In the genomic region with DNA sequence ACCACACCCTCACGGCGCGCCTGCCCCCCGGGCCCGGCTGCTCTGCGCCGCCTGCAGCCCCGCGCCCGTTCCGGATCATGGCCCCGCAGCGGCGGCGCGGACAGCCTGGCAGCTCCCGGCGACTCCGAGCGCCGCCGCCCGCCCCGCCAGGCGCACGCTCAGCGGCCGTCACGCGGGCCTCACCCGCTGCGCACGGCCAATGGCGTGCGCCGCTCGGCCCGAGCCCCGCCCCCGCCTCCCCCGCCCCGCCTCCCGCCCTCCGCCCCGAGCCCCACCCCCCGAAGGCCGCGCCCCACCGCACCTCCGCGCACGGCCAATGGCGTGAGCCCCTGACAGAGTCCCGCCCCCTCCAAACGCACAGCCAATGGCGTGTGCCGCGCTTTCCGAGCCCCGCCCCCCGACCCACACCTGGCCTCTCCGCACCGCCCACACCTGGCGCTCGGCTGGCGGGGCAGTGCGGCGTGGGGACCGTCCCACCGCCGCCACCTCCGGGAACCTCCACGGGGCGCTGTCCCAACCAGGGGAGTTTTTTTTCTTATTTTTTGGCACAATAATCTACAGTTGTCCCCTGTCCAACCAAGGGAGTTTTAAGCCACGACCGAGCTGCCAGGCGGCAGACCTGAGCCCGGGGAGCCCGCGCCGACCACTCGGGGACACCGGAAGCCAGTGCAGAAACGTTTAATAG, we compare ENCODE assay signal across 8 cellular contexts. TPM values are rescaled to one million over a fixed set of nuclear protein-coding genes. Genes with fewer than 3 reads are reported as not detected.
A peak's percentile ranks its signal among the peaks of the same experiment; 100 is the strongest.
DNase-seq lines count a peak whose midpoint lies in the region; TF ChIP-seq lines count a peak whose summit lies in the region.

Gene PCYT2 (minus strand): TSS at position 123 of the 685 bp plus-strand sequence. CDS start 44 bp downstream, at position 79.

- H3K4me3 ChIP-seq in MG63: peak within 1 kb of the TSS; percentile 64
- peak within 1 kb of the TSS; percentile 88 for H3K4me3 ChIP-seq in neural cell (ENCODE audit: low read length)
- H3K4me3 ChIP-seq in stomach: peak within 1 kb of the TSS; percentile 67 to 82 (median 76)

- no peaks in the 10 kb centered on the region for H3K9me2 ChIP-seq in neural cell (ENCODE audit: insufficient read depth, low read length)

- H3K27ac ChIP-seq in neural cell (ENCODE audit: low read length): no peak within 1 kb of the TSS
- peak within 1 kb of the TSS; percentile 78 to 91 (median 85) for H3K27ac ChIP-seq in stomach

- H3K36me3 ChIP-seq in MG63 (peaks cover 40% of the 10 kb centered on the region), neural cell (ENCODE audit: insufficient read depth, low read length) (no peaks in the 10 kb centered on the region), stomach (peaks cover 55 to 75% (median 71%) of the 10 kb centered on the region in 4 donors)

- DNase-seq in DMS79 treated with DMSO at 0.1 percent for 48 hours (lab: John Stamatoyannopoulos, UW): peak; percentile 19
- DNase-seq in GOT3 (lab: John Stamatoyannopoulos, UW): peak; percentile 43
- peak; percentile 86 for DNase-seq in MG63
- DNase-seq in SHP77 (lab: John Stamatoyannopoulos, UW): peak; percentile 83 to 92
- DNase-seq in activated effector memory CD4-positive, alpha-beta T cell treated with anti-CD3 and anti-CD28 coated beads, Interleukin-2, amount 50 U/mL, for 16 hours: peak; percentile 97
- peak; percentile 59 for DNase-seq in fibroblast of the conjunctiva (ENCODE audit: low read depth)
- DNase-seq in stomach: peak; percentile 96

- no peaks in the 10 kb centered on the region for H3K79me2 ChIP-seq in neural cell (replicated peaks; ENCODE audit: insufficient read depth, low read length)

- H3K27me3 ChIP-seq in MG63 (no peaks in the 10 kb centered on the region), neural cell (ENCODE audit: insufficient read depth, low read depth, low read length) (no peaks in the 10 kb centered on the region), stomach (no peaks in the 10 kb centered on the region)

- WGBS in stomach, 5 donors: 2 to 7% (median 3%) methylated on average over 20 to 84 of the region's 84 CpGs

- H3K9ac ChIP-seq in neural cell (ENCODE audit: low read length): peak within 1 kb of the TSS; percentile 69

- no peaks in the 10 kb centered on the region for H4K20me1 ChIP-seq in neural cell (ENCODE audit: insufficient read depth)

- no peak for TF ChIP-seq POLR2A in stomach (IDR thresholded peaks at IDR 0.05)

- H3K4me1 ChIP-seq in stomach: peaks cover 13 to 57% (median 44%) of the 10 kb centered on the region in 4 donors

- H3F3A ChIP-seq in neural cell (ENCODE audit: insufficient read depth, low read length, poor library complexity, severe bottlenecking): no peaks in the 10 kb centered on the region

- H3K9me3 ChIP-seq in MG63 (no peaks in the 10 kb centered on the region; the same call in 1 of the 2 replicates), neural cell (ENCODE audit: low read length) (no peaks in the 10 kb centered on the region), stomach (no peaks in the 10 kb centered on the region)

- intact Hi-C loops in stomach (cut with DNase I; ENCODE audit: low total_unique reads): no loop called here

- H2AFZ ChIP-seq in neural cell (ENCODE audit: low read depth, low read length): no peak within 1 kb of the TSS

- TF ChIP-seq CTCF in neural cell (IDR thresholded peaks at IDR 0.05; ENCODE audit: poor library complexity, severe bottlenecking): no peak
- peak in 1 of 7 experiments; percentile 30 for TF ChIP-seq CTCF in stomach (IDR thresholded peaks at IDR 0.05)

- peak; percentile 2 for TF ChIP-seq RAD21 in neural cell (conservative IDR thresholded peaks at IDR 0.05)

- peak within 1 kb of the TSS; percentile 91 for H3K4me2 ChIP-seq in neural cell (ENCODE audit: low read length)

- no peak for TF ChIP-seq EP300 in neural cell (conservative IDR thresholded peaks at IDR 0.05; ENCODE audit: poor library complexity, severe bottlenecking)
- TF ChIP-seq EP300 in stomach (IDR thresholded peaks at IDR 0.05): no peak

TF ChIP-seq in neural cell, 6 proteins besides CTCF, POLR2A, EP300 and RAD21:
- TF ChIP-seq MXI1 (conservative IDR thresholded peaks at IDR 0.05; ENCODE audit: poor library complexity, severe bottlenecking): no peak
- no peak for TF ChIP-seq REST (IDR thresholded peaks at IDR 0.05; ENCODE audit: borderline replicate concordance)
- no peak for TF ChIP-seq TAF1 (IDR thresholded peaks at IDR 0.05; ENCODE audit: low read depth)
- no peak for TF ChIP-seq SMC3 (conservative IDR thresholded peaks at IDR 0.05; ENCODE audit: poor library complexity)
- no peak for TF ChIP-seq EZH2 (IDR thresholded peaks at IDR 0.05; ENCODE audit: borderline replicate concordance, insufficient read depth, low read length, poor library complexity, severe bottlenecking)
- TF ChIP-seq POLR2AphosphoS5 (IDR thresholded peaks at IDR 0.05): no peak

RNA-seq across cellular contexts. Expression of gene PCYT2, which starts in this region (rescaled TPM):
- 24.6 and 47.0 TPM in 2 replicates for total RNA-seq in MG63 (2014; rRNA removed; shearing (Covaris generic); ENCODE audit: low replicate concordance)
- 28.9 and 35.3 TPM in 2 replicates for polyA plus RNA-seq in neural cell
- 22.8 and 28.7 TPM in 2 replicates for polyA minus RNA-seq in neural cell
- 100 to 1,000 TPM in 2 of 5 donors, 10 to 100 TPM in 3; 17.5 to 119 (median 27.2) TPM for total RNA-seq in stomach
- 10 to 100 TPM; 39.7 to 51.7 (median 42.8) TPM for polyA plus RNA-seq in stomach

Comparison
In these comparisons a context has a peak if more than half of its experiments do, and no peak if none do; other contexts are left out.
1. DNase-seq: peak in every context shown above with its lines; median percentile 97 in activated effector memory CD4-positive, alpha-beta T cell treated with anti-CD3 and anti-CD28 coated beads, Interleukin-2, amount 50 U/mL, for 16 hours; 96 in stomach; 88 in SHP77; 86 in MG63; 59 in fibroblast of the conjunctiva; 43 in GOT3; 19 in DMS79 treated with DMSO at 0.1 percent for 48 hours.